1 cellular context compared by ENCODE assay signal in genomic region chr2:156982615-156983014, GRCh38.
TF ChIP-seq lines count a peak whose summit lies in the region.

No MANE protein-coding gene starts in this region.

TF ChIP-seq in IMR-90, 13 proteins besides CTCF, POLR2A, EP300 and RAD21 (continued from another document):
- TF ChIP-seq MAFK (IDR thresholded peaks at IDR 0.05; ENCODE audit: low read depth, low read length) = no peak
- TF ChIP-seq RFX5 (IDR thresholded peaks at IDR 0.05; ENCODE audit: low read depth, low read length) = no peak
- TF ChIP-seq CHD1 (IDR thresholded peaks at IDR 0.05; ENCODE audit: low read depth, low read length) = no peak
- no peak for TF ChIP-seq RCOR1 (IDR thresholded peaks at IDR 0.05; ENCODE audit: insufficient replicate concordance, low read length)
- TF ChIP-seq MXI1 (IDR thresholded peaks at IDR 0.05; ENCODE audit: borderline replicate concordance, low read depth, low read length) = no peak
- no peak for TF ChIP-seq ELK1 (IDR thresholded peaks at IDR 0.05; ENCODE audit: borderline replicate concordance, low read depth, low read length)
- TF ChIP-seq CEBPB (IDR thresholded peaks at IDR 0.05; ENCODE audit: low read depth, low read length) = no peak
